13 cellular contexts compared by ENCODE assay signal in the genomic region with DNA sequence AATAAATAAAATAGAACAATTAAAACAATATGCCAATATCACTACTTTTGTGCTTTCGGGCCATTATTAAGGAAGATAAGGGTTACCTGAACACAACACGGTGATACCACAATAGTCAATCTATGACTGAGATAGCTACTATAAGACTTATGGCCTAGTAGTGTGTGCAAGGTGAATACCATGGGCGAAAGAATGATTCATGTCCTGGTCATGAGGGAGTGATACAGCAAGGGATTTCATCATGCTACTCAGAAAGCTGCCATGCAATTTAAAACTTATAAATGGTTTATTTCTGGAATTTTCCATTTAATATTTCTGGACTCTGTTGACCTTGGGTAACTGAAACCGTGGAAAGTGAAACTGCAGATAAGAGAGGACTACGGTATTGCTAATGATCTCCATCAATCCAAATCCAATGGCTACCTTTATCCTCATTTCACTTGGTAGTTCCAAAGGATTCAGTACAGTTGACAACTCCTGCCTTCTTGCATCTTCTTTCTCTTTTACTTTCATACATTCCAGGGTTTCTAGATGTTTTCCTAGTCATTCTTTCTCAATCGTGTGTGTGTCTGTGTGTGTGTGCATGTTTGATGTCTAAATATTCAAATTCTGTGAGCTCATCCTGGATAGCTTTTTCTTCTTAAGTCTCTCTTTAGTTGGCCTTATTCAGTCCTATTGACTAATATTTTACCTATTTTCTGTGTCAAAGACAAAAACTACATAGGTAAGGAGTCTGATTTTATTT.
A peak's percentile ranks its signal among the peaks of the same experiment; 100 is the strongest.
DNase-seq lines count a peak whose midpoint lies in the region; ATAC-seq and TF ChIP-seq lines count a peak whose summit lies in the region.
"Had no signal": no experiment of that assay in that cellular context is flagged by ENCODE, and none has a peak within 500 bp of the region (broad histone marks: within the 10 kb centered on the region; RNA-seq: fewer than 3 reads in every experiment).

No MANE protein-coding gene starts in this region.

- DNase-seq in GM03348 (ENCODE audit: low spot score): peak; percentile 20
- peak; percentile 81 for DNase-seq in PC-3
- peak; percentile 55 for DNase-seq in fibroblast of gingiva (ENCODE audit: low read depth)
- DNase-seq in skeletal muscle cell (ENCODE audit: low read depth): peak; percentile 46
- no peak for DNase-seq in HEK293T (ENCODE audit: extremely low spot score)
- DNase-seq in NCI-H526 treated with DMSO at 0.1 percent for 48 hours (lab: John Stamatoyannopoulos, UW): no peak
- DNase-seq: activated CD4-positive, alpha-beta T cell treated with anti-CD3 and anti-CD28 coated beads for 4 hours; CD8-positive, alpha-beta T cell; NCI-H510A treated with DMSO at 0.1 percent for 48 hours; RPMI8226 had no signal

- no peaks in the 10 kb centered on the region for H3K27me3 ChIP-seq in PC-3 (ENCODE audit: low read length)

- H3K36me3 ChIP-seq in PC-3 (ENCODE audit: low read depth, low read length): no peaks in the 10 kb centered on the region

- H4K20me1 ChIP-seq in PC-3 (ENCODE audit: low read length): no peaks in the 10 kb centered on the region

- no peak overlapping the region for H3K4me3 ChIP-seq in PC-3 (ENCODE audit: low read length)
- H3K4me3 ChIP-seq in skeletal muscle cell (ENCODE audit: low read depth, low read length): no peak overlapping the region
- H3K4me3 ChIP-seq: K562 had no signal

- H3K27ac ChIP-seq in PC-3 (ENCODE audit: low read length): peak overlapping the region; percentile 86

- TF ChIP-seq CTCF in PC-3 (conservative IDR thresholded peaks at IDR 0.05; ENCODE audit: low read depth, low read length): no peak

- ATAC-seq in PC-3 (peak; percentile 98), HG03520 (IDR thresholded peaks at IDR 0.05; ENCODE audit: unreplicated experiment) (no peak)
- ATAC-seq: activated naive CD4-positive, alpha-beta T cell treated with anti-CD3 and anti-CD28 coated beads, Interleukin-2, amount 50 U/mL, for 72 hours; CD8-positive, alpha-beta T cell; K562 had no signal

- H3F3A ChIP-seq in PC-3 (ENCODE audit: low read length, unreplicated experiment): no peaks in the 10 kb centered on the region

- no peaks in the 10 kb centered on the region for H3K9me3 ChIP-seq in PC-3 (ENCODE audit: low read length)

- no peaks in the 10 kb centered on the region for H3K79me2 ChIP-seq in PC-3 (ENCODE audit: low read length)

- POLR2A ChIA-PET in PC-3 (lab: Charles Lee; ENCODE audit: unreplicated experiment): no interaction called here
- POLR2A ChIA-PET in HEK293T (lab: Yijun Ruan, JAX): no interaction called here

- TSS peak; percentile 96 for BruUV-seq in PC-3 (replicated peaks; lab: Mats Ljungman, UMichigan)

- peaks cover 14% of the 10 kb centered on the region for H3K4me1 ChIP-seq in PC-3 (ENCODE audit: insufficient read depth, low read length)

- H3K4me2 ChIP-seq in PC-3 (ENCODE audit: low read length): peak overlapping the region; percentile 66

- intact Hi-C loops in PC-3 (cut with micrococcal nuclease): loop anchor here (5.0 kb wide), 1 partner anchor 48 kb away; no protein-coding TSS in a partner anchor

- H3K9ac ChIP-seq in PC-3 (ENCODE audit: low read length): peak overlapping the region; percentile 52

- H3K9me2 ChIP-seq in PC-3 (replicated peaks; ENCODE audit: low read length): no peaks in the 10 kb centered on the region

- CTCF ChIA-PET in PC-3 (lab: Charles Lee) (interaction anchor here (0.6 kb wide), 1 partner anchor 164 kb away, joined by 3 read pairs; no protein-coding TSS in a partner anchor), HEK293T (lab: Yijun Ruan, JAX) (no interaction called here)

- H2AFZ ChIP-seq in PC-3 (ENCODE audit: low read length): peak overlapping the region; percentile 81

TF ChIP-seq in HEK293T, 16 proteins besides CTCF, POLR2A, EP300 and RAD21:
- TF ChIP-seq L3MBTL2 (conservative IDR thresholded peaks at IDR 0.05) (no peak), SP1 (IDR thresholded peaks at IDR 0.05) (no peak), ARNT (IDR thresholded peaks at IDR 0.05) (no peak), BHLHE40 (IDR thresholded peaks at IDR 0.05; ENCODE audit: borderline replicate concordance) (no peak), FOXK2 (IDR thresholded peaks at IDR 0.05) (no peak), HDGF (IDR thresholded peaks at IDR 0.05; ENCODE audit: borderline replicate concordance) (no peak), FOXA1 (IDR thresholded peaks at IDR 0.05) (no peak), FOXM1 (IDR thresholded peaks at IDR 0.05; ENCODE audit: borderline replicate concordance) (no peak), SUZ12 (IDR thresholded peaks at IDR 0.05) (no peak), LEF1 (IDR thresholded peaks at IDR 0.05; ENCODE audit: borderline replicate concordance) (no peak), ZNF384 (IDR thresholded peaks at IDR 0.05) (no peak), TARDBP (IDR thresholded peaks at IDR 0.05) (no peak), CTBP1 (IDR thresholded peaks at IDR 0.05; ENCODE audit: borderline replicate concordance) (no peak), NFRKB (IDR thresholded peaks at IDR 0.05) (no peak)
- TF ChIP-seq, protein P1, sequence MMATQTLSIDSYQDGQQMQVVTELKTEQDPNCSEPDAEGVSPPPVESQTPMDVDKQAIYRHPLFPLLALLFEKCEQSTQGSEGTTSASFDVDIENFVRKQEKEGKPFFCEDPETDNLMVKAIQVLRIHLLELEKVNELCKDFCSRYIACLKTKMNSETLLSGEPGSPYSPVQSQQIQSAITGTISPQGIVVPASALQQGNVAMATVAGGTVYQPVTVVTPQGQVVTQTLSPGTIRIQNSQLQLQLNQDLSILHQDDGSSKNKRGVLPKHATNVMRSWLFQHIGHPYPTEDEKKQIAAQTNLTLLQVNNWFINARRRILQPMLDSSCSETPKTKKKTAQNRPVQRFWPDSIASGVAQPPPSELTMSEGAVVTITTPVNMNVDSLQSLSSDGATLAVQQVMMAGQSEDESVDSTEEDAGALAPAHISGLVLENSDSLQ (IDR thresholded peaks at IDR 0.05): no peak
TF ChIP-seq in HEK293T: peak in this region for 0.

Comparison
In these comparisons a context has a peak if more than half of its experiments do, and no peak if none do; other contexts are left out.
1. DNase-seq: peak in GM03348 (single experiment), PC-3 (single experiment), fibroblast of gingiva (single experiment) and skeletal muscle cell (single experiment); none in HEK293T (single experiment) and NCI-H526 treated with DMSO at 0.1 percent for 48 hours (single experiment).